9 cellular contexts compared by ENCODE assay signal in genomic region chr12:48349471-48349870, GRCh38. TPM values are rescaled to one million over a fixed set of nuclear protein-coding genes. Genes with fewer than 3 reads are reported as not detected.
DNase-seq lines count a peak whose midpoint lies in the region; ATAC-seq, FAIRE-seq and TF ChIP-seq lines count a peak whose summit lies in the region.
"Had no signal": no experiment of that assay in that cellular context is flagged by ENCODE, and none has a peak within 500 bp of the region (broad histone marks: within the 10 kb centered on the region; RNA-seq: fewer than 3 reads in every experiment).

No MANE protein-coding gene starts in this region.

- CTCF ChIA-PET in A549 (lab: Yijun Ruan, JAX): no interaction called here

- peaks cover 31 to 48% of the 10 kb centered on the region in 2 donors for H3K4me1 Mint-ChIP-seq in effector memory CD8-positive, alpha-beta T cell (ENCODE audit: low read depth in 2 of 2)
- peaks cover 15% of the 10 kb centered on the region for H3K4me1 Mint-ChIP-seq in nephron

- H3K27ac Mint-ChIP-seq in effector memory CD8-positive, alpha-beta T cell: peak overlapping the region; percentile 96 to 98
- peak overlapping the region; percentile 81 to 97 (median 97) for H3K27ac Mint-ChIP-seq in nephron

- TF ChIP-seq POLR2A in A549 (IDR thresholded peaks at IDR 0.05; ENCODE audit: low read length): no peak

- no peak overlapping the region for H3K9ac ChIP-seq in NT2/D1 (ENCODE audit: insufficient read length, low read depth)

- TF ChIP-seq RAD21 in A549 (conservative IDR thresholded peaks at IDR 0.05 in 1 of 2, IDR thresholded peaks at IDR 0.05 in 1 of 2): no peak

- H3K9me3 ChIP-seq in A549 (no peaks in the 10 kb centered on the region), NT2/D1 (ENCODE audit: insufficient read depth, low read length) (no peaks in the 10 kb centered on the region)

- H3K4me1 ChIP-seq in A549 (peaks cover 8% of the 10 kb centered on the region; the same call in 2 of the 3 replicates), NT2/D1 (ENCODE audit: insufficient read depth, insufficient read length) (no peaks in the 10 kb centered on the region)

- TF ChIP-seq CTCF in A549 (IDR thresholded peaks at IDR 0.05): no peak
- no peak for TF ChIP-seq CTCF in nephron (IDR thresholded peaks at IDR 0.05; ENCODE audit: unreplicated experiment in 3 of 3)

- peaks cover 36% of the 10 kb centered on the region for H3K36me3 Mint-ChIP-seq in effector memory CD8-positive, alpha-beta T cell (ENCODE audit: insufficient read depth)
- peaks cover 31% of the 10 kb centered on the region for H3K36me3 Mint-ChIP-seq in nephron (ENCODE audit: low read depth)

- no peaks in the 10 kb centered on the region for H3K9me3 Mint-ChIP-seq in effector memory CD8-positive, alpha-beta T cell
- H3K9me3 Mint-ChIP-seq in nephron: no peaks in the 10 kb centered on the region

- DNase-seq in A549 (ENCODE audit: low read depth in 1 of 2, low spot score in 1 of 2) (no peak), NT2/D1 (ENCODE audit: low read depth, low spot score) (no peak), NCI-H1436 (lab: John Stamatoyannopoulos, UW) (no peak), NCI-H187 (lab: John Stamatoyannopoulos, UW) (no peak), frontal cortex (ENCODE audit: low spot score in 2 of 2) (no peak)
- no peak for DNase-seq in effector memory CD8-positive, alpha-beta T cell

- H3K4me3 Mint-ChIP-seq in effector memory CD8-positive, alpha-beta T cell: peak overlapping the region; percentile 97 to 98
- peak overlapping the region; percentile 95 to 97 (median 97) for H3K4me3 Mint-ChIP-seq in nephron

- 49% methylated on average over 2 of the region's 2 CpGs for WGBS in A549 (ENCODE audit: missing lambda C conversion rate)

- no peak overlapping the region for H3K27ac ChIP-seq in A549

- POLR2A ChIA-PET in A549 (lab: Yijun Ruan, JAX): no interaction called here

- H3K27me3 ChIP-seq in NT2/D1 (ENCODE audit: insufficient read depth, insufficient read length): peaks cover 11% of the 10 kb centered on the region

- no peaks in the 10 kb centered on the region for H3K27me3 Mint-ChIP-seq in effector memory CD8-positive, alpha-beta T cell
- H3K27me3 Mint-ChIP-seq in nephron (ENCODE audit: low read depth): no peaks in the 10 kb centered on the region

- no peak for ATAC-seq in A549
- no peak for ATAC-seq in effector memory CD8-positive, alpha-beta T cell (replicated peaks)
- ATAC-seq in HG03571 (IDR thresholded peaks at IDR 0.05; ENCODE audit: unreplicated experiment): no peak

- H3K4me3 ChIP-seq in A549: no peak overlapping the region
- peak overlapping the region; percentile 81 for H3K4me3 ChIP-seq in NT2/D1 (ENCODE audit: insufficient read length, low read depth)

- no peak for FAIRE-seq in A549 (lab: Jason Lieb, UNC)
- FAIRE-seq in frontal cortex (lab: Jason Lieb, UNC): no peak
- FAIRE-seq: G401.6 had no signal

- TF ChIP-seq EP300 in A549 (IDR thresholded peaks at IDR 0.05): no peak

- H3K36me3 ChIP-seq in NT2/D1 (ENCODE audit: insufficient read depth, insufficient read length, low read length): peaks cover 31% of the 10 kb centered on the region

- peak overlapping the region; percentile 82 for H3K4me2 ChIP-seq in A549

TF ChIP-seq in A549, 52 proteins besides CTCF, POLR2A, EP300 and RAD21:
- no peak for TF ChIP-seq TP53 (CRISPR knock-in tag; IDR thresholded peaks at IDR 0.05)
- no peak for TF ChIP-seq REST (IDR thresholded peaks at IDR 0.05)
- TF ChIP-seq MAFK (IDR thresholded peaks at IDR 0.05; ENCODE audit: partially characterized antibody): no peak
- TF ChIP-seq HDAC2 (IDR thresholded peaks at IDR 0.05): no peak
- TF ChIP-seq JUNB (IDR thresholded peaks at IDR 0.05): no peak
- TF ChIP-seq HMGXB4 (CRISPR knock-in tag; IDR thresholded peaks at IDR 0.05; ENCODE audit: borderline replicate concordance): no peak
- TF ChIP-seq USF2 (IDR thresholded peaks at IDR 0.05): no peak
- no peak for TF ChIP-seq ZC3H11A (IDR thresholded peaks at IDR 0.05)
- TF ChIP-seq PHF8 (IDR thresholded peaks at IDR 0.05; ENCODE audit: borderline replicate concordance, low read depth): no peak
- no peak for TF ChIP-seq ESRRA (IDR thresholded peaks at IDR 0.05; ENCODE audit: borderline replicate concordance, low read length)
TF ChIP-seq in A549: peak in this region for 0.

RNA-seq across cellular contexts. Expression of gene ZNF641, which starts 1.2 kb away (rescaled TPM):
- polyA plus RNA-seq in A549 (2011; rRNA removed): 11.2 and 11.8 TPM in 2 replicates
- polyA plus RNA-seq in A549 (2012; cell fraction: cytosol; rRNA removed): 2.6 and 3.3 TPM in 2 replicates
- 4.3 and 4.4 TPM in 2 replicates for polyA plus RNA-seq in A549 (2012; cell fraction: nucleus; rRNA removed)
- polyA plus RNA-seq in A549 (2017; fragmentation: RNase III; extraction: RNeasy Plus Mini Kit Qiagen cat#74134 plus additional on column Dnase treatment): 6.5 to 9.1 TPM (median 7.8 TPM) in 3 replicates
- polyA minus RNA-seq in A549 (2011; rRNA and poly(A)+ RNA removed): 20.6 and 20.7 TPM in 2 replicates
- total RNA-seq in frontal cortex: 33.4 TPM
